Comparison of ENCODE assay signal across 1 cellular context in the genomic region with DNA sequence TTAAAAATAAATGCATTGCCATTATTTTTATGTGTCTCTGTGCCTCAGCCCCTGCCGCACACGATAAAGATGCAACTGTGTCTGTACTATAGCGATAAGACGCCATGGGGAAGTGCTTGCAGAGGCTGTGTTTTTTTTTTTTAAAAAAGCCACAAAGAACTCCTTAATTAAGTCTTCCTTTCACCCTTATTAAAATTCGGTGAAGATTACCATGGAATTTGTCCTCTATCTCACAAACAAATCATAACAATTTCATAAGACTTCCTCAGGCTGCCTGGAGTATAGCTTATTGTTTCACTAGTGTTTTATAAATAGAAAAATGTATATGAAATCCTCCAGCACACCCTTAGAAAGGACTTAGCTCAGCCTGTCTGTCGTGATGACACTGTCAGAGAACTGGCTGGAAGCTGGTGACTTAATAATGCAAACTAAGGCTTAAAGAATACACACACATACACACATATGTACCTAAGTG.
A peak's percentile ranks its signal among the peaks of the same experiment; 100 is the strongest.
TF ChIP-seq lines count a peak whose summit lies in the region.

No MANE protein-coding gene starts in this region.

TF ChIP-seq in K562, 482 proteins besides CTCF, POLR2A, EP300 and RAD21 (continued from another document and continues in another):
- TF ChIP-seq ELK1 (CRISPR knock-in tag; IDR thresholded peaks at IDR 0.05): no peak
- TF ChIP-seq E4F1 (CRISPR knock-in tag; IDR thresholded peaks at IDR 0.05; ENCODE audit: borderline replicate concordance): no peak
- TF ChIP-seq ZNF311 (CRISPR knock-in tag; IDR thresholded peaks at IDR 0.05): no peak
- TF ChIP-seq MEF2A (IDR thresholded peaks at IDR 0.05; ENCODE audit: control insufficient read depth, low read depth, low read length): no peak
- no peak for TF ChIP-seq PURB (CRISPR knock-in tag; IDR thresholded peaks at IDR 0.05; ENCODE audit: low read depth)
- 0 out of 4 replicates have a peak, but pooled peaks of 1 of the 2 experiments have one; percentile 51 for TF ChIP-seq ETV6 (IDR thresholded peaks at IDR 0.05; ENCODE audit: borderline replicate concordance in 1 of 2, low read depth in 2 of 2, low read length in 1 of 2)
- no peak for TF ChIP-seq ETV6 (CRISPR knock-in tag; IDR thresholded peaks at IDR 0.05; ENCODE audit: borderline replicate concordance)
- no peak for TF ChIP-seq ZBTB8A (IDR thresholded peaks at IDR 0.05; ENCODE audit: partially characterized antibody)
- no peak for TF ChIP-seq ZNF445 (CRISPR knock-in tag; IDR thresholded peaks at IDR 0.05; ENCODE audit: low read depth)
- TF ChIP-seq, protein P1, sequence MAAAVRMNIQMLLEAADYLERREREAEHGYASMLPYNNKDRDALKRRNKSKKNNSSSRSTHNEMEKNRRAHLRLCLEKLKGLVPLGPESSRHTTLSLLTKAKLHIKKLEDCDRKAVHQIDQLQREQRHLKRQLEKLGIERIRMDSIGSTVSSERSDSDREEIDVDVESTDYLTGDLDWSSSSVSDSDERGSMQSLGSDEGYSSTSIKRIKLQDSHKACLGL (CRISPR knock-in tag; IDR thresholded peaks at IDR 0.05; ENCODE audit: borderline replicate concordance, poor library complexity, severe bottlenecking): no peak
- peak; percentile 61; the same call in 1 of the 2 replicates for TF ChIP-seq MEF2D (tag; conservative IDR thresholded peaks at IDR 0.05; ENCODE audit: low read depth)
- TF ChIP-seq, protein P2, sequence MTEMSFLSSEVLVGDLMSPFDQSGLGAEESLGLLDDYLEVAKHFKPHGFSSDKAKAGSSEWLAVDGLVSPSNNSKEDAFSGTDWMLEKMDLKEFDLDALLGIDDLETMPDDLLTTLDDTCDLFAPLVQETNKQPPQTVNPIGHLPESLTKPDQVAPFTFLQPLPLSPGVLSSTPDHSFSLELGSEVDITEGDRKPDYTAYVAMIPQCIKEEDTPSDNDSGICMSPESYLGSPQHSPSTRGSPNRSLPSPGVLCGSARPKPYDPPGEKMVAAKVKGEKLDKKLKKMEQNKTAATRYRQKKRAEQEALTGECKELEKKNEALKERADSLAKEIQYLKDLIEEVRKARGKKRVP (CRISPR knock-in tag; IDR thresholded peaks at IDR 0.05): 0 out of 2 replicates have a peak, but pooled peaks have one; percentile 6
- TF ChIP-seq CREBBP (IDR thresholded peaks at IDR 0.05; ENCODE audit: low read depth, low read length): no peak
- peak; percentile 85; the same call in 1 of the 2 replicates for TF ChIP-seq CC2D1A (IDR thresholded peaks at IDR 0.05)
- no peak for TF ChIP-seq U2AF1 (optimal IDR thresholded peaks at IDR 0.05; ENCODE audit: low read depth, low read length)
- no peak for TF ChIP-seq HDAC6 (IDR thresholded peaks at IDR 0.05; ENCODE audit: low read depth, low read length)
- TF ChIP-seq, protein P3, sequence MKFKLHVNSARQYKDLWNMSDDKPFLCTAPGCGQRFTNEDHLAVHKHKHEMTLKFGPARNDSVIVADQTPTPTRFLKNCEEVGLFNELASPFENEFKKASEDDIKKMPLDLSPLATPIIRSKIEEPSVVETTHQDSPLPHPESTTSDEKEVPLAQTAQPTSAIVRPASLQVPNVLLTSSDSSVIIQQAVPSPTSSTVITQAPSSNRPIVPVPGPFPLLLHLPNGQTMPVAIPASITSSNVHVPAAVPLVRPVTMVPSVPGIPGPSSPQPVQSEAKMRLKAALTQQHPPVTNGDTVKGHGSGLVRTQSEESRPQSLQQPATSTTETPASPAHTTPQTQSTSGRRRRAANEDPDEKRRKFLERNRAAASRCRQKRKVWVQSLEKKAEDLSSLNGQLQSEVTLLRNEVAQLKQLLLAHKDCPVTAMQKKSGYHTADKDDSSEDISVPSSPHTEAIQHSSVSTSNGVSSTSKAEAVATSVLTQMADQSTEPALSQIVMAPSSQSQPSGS (CRISPR knock-in tag; IDR thresholded peaks at IDR 0.05): no peak
- no peak for TF ChIP-seq PHB (CRISPR knock-in tag; IDR thresholded peaks at IDR 0.05)
- peak; percentile 76 for TF ChIP-seq BHLHE40 (IDR thresholded peaks at IDR 0.05; ENCODE audit: low read length)
- TF ChIP-seq ZNF431 (CRISPR knock-in tag; IDR thresholded peaks at IDR 0.05): no peak
- TF ChIP-seq CREB5 (CRISPR knock-in tag; IDR thresholded peaks at IDR 0.05): no peak
- no peak for TF ChIP-seq ELF4 (CRISPR knock-in tag; IDR thresholded peaks at IDR 0.05)
- TF ChIP-seq HDAC2 (IDR thresholded peaks at IDR 0.05): peak; percentile 56; the same call in 1 of the 2 replicates
- no peak for TF ChIP-seq ZNF347 (CRISPR knock-in tag; IDR thresholded peaks at IDR 0.05; ENCODE audit: low read depth)
- TF ChIP-seq ZNF76 (CRISPR knock-in tag; IDR thresholded peaks at IDR 0.05; ENCODE audit: borderline replicate concordance): no peak
- no peak for TF ChIP-seq E2F5 (CRISPR knock-in tag; IDR thresholded peaks at IDR 0.05)
- TF ChIP-seq ZC3H4 (CRISPR knock-in tag; IDR thresholded peaks at IDR 0.05; ENCODE audit: borderline replicate concordance): no peak
- TF ChIP-seq ZNF274 (IDR thresholded peaks at IDR 0.05; ENCODE audit: borderline replicate concordance, low read depth, low read length): no peak
- no peak for TF ChIP-seq ZHX1 (conservative IDR thresholded peaks at IDR 0.05; ENCODE audit: low read length)
- TF ChIP-seq GABPA (tag; conservative IDR thresholded peaks at IDR 0.05; ENCODE audit: low read depth): 0 out of 2 replicates have a peak, but pooled peaks have one; percentile 12
- no peak for TF ChIP-seq ADNP (tag; IDR thresholded peaks at IDR 0.05)
- TF ChIP-seq MNT (conservative IDR thresholded peaks at IDR 0.05): no peak
- TF ChIP-seq PYGO2 (tag; IDR thresholded peaks at IDR 0.05): peak; percentile 55; the same call in 1 of the 2 replicates
- TF ChIP-seq, protein P4, sequence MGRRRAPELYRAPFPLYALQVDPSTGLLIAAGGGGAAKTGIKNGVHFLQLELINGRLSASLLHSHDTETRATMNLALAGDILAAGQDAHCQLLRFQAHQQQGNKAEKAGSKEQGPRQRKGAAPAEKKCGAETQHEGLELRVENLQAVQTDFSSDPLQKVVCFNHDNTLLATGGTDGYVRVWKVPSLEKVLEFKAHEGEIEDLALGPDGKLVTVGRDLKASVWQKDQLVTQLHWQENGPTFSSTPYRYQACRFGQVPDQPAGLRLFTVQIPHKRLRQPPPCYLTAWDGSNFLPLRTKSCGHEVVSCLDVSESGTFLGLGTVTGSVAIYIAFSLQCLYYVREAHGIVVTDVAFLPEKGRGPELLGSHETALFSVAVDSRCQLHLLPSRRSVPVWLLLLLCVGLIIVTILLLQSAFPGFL (CRISPR knock-in tag; IDR thresholded peaks at IDR 0.05): no peak
- TF ChIP-seq KLF16 (IDR thresholded peaks at IDR 0.05): peak; percentile 96
- TF ChIP-seq CBFA2T2 (conservative IDR thresholded peaks at IDR 0.05): peak; percentile 95
- no peak for TF ChIP-seq HDAC8 (tag; IDR thresholded peaks at IDR 0.05)
- TF ChIP-seq ARID1B (IDR thresholded peaks at IDR 0.05): peak; percentile 97
- TF ChIP-seq SPI1 (IDR thresholded peaks at IDR 0.05; ENCODE audit: borderline replicate concordance, low read depth, low read length): peak; percentile 98
- TF ChIP-seq, protein P5, sequence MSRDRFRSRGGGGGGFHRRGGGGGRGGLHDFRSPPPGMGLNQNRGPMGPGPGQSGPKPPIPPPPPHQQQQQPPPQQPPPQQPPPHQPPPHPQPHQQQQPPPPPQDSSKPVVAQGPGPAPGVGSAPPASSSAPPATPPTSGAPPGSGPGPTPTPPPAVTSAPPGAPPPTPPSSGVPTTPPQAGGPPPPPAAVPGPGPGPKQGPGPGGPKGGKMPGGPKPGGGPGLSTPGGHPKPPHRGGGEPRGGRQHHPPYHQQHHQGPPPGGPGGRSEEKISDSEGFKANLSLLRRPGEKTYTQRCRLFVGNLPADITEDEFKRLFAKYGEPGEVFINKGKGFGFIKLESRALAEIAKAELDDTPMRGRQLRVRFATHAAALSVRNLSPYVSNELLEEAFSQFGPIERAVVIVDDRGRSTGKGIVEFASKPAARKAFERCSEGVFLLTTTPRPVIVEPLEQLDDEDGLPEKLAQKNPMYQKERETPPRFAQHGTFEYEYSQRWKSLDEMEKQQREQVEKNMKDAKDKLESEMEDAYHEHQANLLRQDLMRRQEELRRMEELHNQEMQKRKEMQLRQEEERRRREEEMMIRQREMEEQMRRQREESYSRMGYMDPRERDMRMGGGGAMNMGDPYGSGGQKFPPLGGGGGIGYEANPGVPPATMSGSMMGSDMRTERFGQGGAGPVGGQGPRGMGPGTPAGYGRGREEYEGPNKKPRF (IDR thresholded peaks at IDR 0.05; ENCODE audit: low read depth, low read length): no peak
- TF ChIP-seq MTA1 (IDR thresholded peaks at IDR 0.05; ENCODE audit: borderline replicate concordance): no peak; the same call in 1 of the 2 replicates
- TF ChIP-seq, protein P6, sequence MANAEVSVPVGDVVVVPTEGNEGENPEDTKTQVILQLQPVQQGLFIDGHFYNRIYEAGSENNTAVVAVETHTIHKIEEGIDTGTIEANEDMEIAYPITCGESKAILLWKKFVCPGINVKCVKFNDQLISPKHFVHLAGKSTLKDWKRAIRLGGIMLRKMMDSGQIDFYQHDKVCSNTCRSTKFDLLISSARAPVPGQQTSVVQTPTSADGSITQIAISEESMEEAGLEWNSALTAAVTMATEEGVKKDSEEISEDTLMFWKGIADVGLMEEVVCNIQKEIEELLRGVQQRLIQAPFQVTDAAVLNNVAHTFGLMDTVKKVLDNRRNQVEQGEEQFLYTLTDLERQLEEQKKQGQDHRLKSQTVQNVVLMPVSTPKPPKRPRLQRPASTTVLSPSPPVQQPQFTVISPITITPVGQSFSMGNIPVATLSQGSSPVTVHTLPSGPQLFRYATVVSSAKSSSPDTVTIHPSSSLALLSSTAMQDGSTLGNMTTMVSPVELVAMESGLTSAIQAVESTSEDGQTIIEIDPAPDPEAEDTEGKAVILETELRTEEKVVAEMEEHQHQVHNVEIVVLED (CRISPR knock-in tag; IDR thresholded peaks at IDR 0.05): no peak
